Comparison of ENCODE assay signal across 9 cellular contexts in genomic region chr2:17539993-17540812, GRCh38. TPM values are rescaled to one million over a fixed set of nuclear protein-coding genes. Genes with fewer than 3 reads are reported as not detected.
DNase-seq lines count a peak whose midpoint lies in the region; ATAC-seq and TF ChIP-seq lines count a peak whose summit lies in the region.
"Had no signal": no experiment of that assay in that cellular context is flagged by ENCODE, and none has a peak within 500 bp of the region (broad histone marks: within the 10 kb centered on the region; RNA-seq: fewer than 3 reads in every experiment).

TSS of gene VSNL1 (plus strand) at chr2:17540696. CDS start at chr2:17592075, 51,379 bp downstream.

- peaks cover 2% of the 10 kb centered on the region for H3K4me1 ChIP-seq in NT2/D1 (ENCODE audit: insufficient read depth, insufficient read length)
- peaks cover 6 to 37% (median 31%) of the 10 kb centered on the region in 4 donors for H3K4me1 ChIP-seq in esophagus muscularis mucosa
- no peaks in the 10 kb centered on the region for H3K4me1 ChIP-seq in urinary bladder (ENCODE audit: insufficient read depth)

- intact Hi-C loops in esophagus muscularis mucosa (cut with DNase I): no loop called here

- DNase-seq in HFFc6 (no peak), NT2/D1 (ENCODE audit: low read depth, low spot score) (peak; percentile 90), esophagus muscularis mucosa (ENCODE audit: extremely low spot score) (no peak), middle frontal gyrus (ENCODE audit: extremely low spot score, low spot score) (peak; percentile 68), T-helper 2 cell (no peak)

- TF ChIP-seq CTCF in HFFc6 (IDR thresholded peaks at IDR 0.05): no peak
- TF ChIP-seq CTCF in esophagus muscularis mucosa (IDR thresholded peaks at IDR 0.05): peak in 1 of 3 experiments; percentile 8

- ATAC-seq in HG02973 (IDR thresholded peaks at IDR 0.05; ENCODE audit: unreplicated experiment) (no peak), HG03097 (IDR thresholded peaks at IDR 0.05; ENCODE audit: low FRiP score, unreplicated experiment) (no peak)

- H3K4me3 ChIP-seq in NT2/D1 (ENCODE audit: insufficient read length, low read depth) (peak within 1 kb of the TSS; percentile 48), esophagus muscularis mucosa (peak within 1 kb of the TSS; percentile 51 to 71 (median 62)), urinary bladder (ENCODE audit: low read depth, low read length) (peak within 1 kb of the TSS; percentile 32)

- no peak for TF ChIP-seq POLR2A in esophagus muscularis mucosa (IDR thresholded peaks at IDR 0.05; ENCODE audit: low read depth)

- peaks cover 26% of the 10 kb centered on the region for H3K27me3 Mint-ChIP-seq in HFFc6 (ENCODE audit: insufficient read depth)

- peak within 1 kb of the TSS; percentile 72 to 85 (median 83) for H3K27ac ChIP-seq in esophagus muscularis mucosa (replicated peaks in 1 of 4)
- H3K27ac ChIP-seq in urinary bladder (ENCODE audit: low read depth): peak within 1 kb of the TSS; percentile 28

- H3K4me1 Mint-ChIP-seq in HFFc6 (ENCODE audit: low read depth): peaks cover 15% of the 10 kb centered on the region

- H3K9me3 ChIP-seq in NT2/D1 (ENCODE audit: insufficient read depth, low read length): no peaks in the 10 kb centered on the region
- H3K9me3 ChIP-seq in esophagus muscularis mucosa: no peaks in the 10 kb centered on the region

- no peaks in the 10 kb centered on the region for H3K9me3 Mint-ChIP-seq in HFFc6

- H3K27me3 ChIP-seq in NT2/D1 (ENCODE audit: insufficient read depth, insufficient read length) (peaks cover 46% of the 10 kb centered on the region), esophagus muscularis mucosa (peaks cover 0 to 3% (median 2%) of the 10 kb centered on the region in 4 donors)

- H3K36me3 ChIP-seq in NT2/D1 (ENCODE audit: insufficient read depth, insufficient read length, low read length) (no peaks in the 10 kb centered on the region), esophagus muscularis mucosa (no peaks in the 10 kb centered on the region), urinary bladder (ENCODE audit: insufficient read depth) (no peaks in the 10 kb centered on the region)

- no peak within 1 kb of the TSS for H3K27ac Mint-ChIP-seq in HFFc6

- no peaks in the 10 kb centered on the region for H3K36me3 Mint-ChIP-seq in HFFc6 (ENCODE audit: low read depth)

- TF ChIP-seq EP300 in esophagus muscularis mucosa (IDR thresholded peaks at IDR 0.05): no peak

- peak within 1 kb of the TSS; percentile 77 for H3K4me3 Mint-ChIP-seq in HFFc6

- H3K9ac ChIP-seq in NT2/D1 (ENCODE audit: insufficient read length, low read depth): peak within 1 kb of the TSS; percentile 70

- 1% methylated on average over 42 of the region's 48 CpGs for WGBS in esophagus muscularis mucosa
- WGBS in urinary bladder: 2% methylated on average over 48 of the region's 48 CpGs

RNA-seq across cellular contexts. Expression of gene VSNL1, which starts in this region (rescaled TPM):
- total RNA-seq in HFFc6 (2021; fragmentation: NEBNext Ultra II Directional; extraction: Animal tissue kit (Norgen Biotek cat#: 25700)): not detected
- 1 to 10 TPM in 2 of 4 donors, under 1 TPM in 1, not detected in 1; 0.17 to 4.6 (median 2.1) TPM for total RNA-seq in esophagus muscularis mucosa
- 1.7 TPM for total RNA-seq in urinary bladder
- polyA plus RNA-seq in urinary bladder: 1.1 TPM
- total RNA-seq: T-helper 2 cell treated with Interferon-gamma antibody and Interleukin-4, amounts not matched to agents 100 ng/mL and 5 ng/mL, for 36 hours had no signal

Comparison
In these comparisons a context has a peak if more than half of its experiments do, and no peak if none do; other contexts are left out.
1. DNase-seq: peak in NT2/D1 (single experiment) and middle frontal gyrus (single experiment); none in HFFc6 (single experiment), esophagus muscularis mucosa (single experiment) and T-helper 2 cell (0 of 5).
2. Peak in every context shown above with its lines, with median percentiles within 50 percentile points of each other: H3K4me3 ChIP-seq.